ENCODE assay signal across 13 cellular contexts in the genomic region with DNA sequence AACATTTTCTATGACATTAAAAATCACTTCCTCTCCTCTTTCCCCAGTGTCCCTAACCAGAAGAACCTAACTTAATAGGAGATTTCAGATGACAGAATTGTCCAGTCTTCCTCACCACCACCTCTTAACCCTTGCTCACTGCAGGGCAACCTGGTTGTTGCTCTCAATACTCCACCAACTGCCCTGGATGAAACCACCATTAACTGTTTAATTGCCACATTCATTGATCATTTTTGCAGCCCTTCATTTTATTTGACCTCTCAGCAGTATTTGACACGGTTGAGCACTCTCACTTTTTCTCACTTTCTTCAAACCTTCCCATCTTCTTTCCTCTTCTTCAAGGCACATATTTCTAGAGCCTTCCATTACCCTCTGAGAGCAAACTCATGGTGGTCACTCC.
"Had no signal": no experiment of that assay in that cellular context is flagged by ENCODE, and none has a peak within 500 bp of the region (broad histone marks: within the 10 kb centered on the region; RNA-seq: fewer than 3 reads in every experiment).

No MANE protein-coding gene starts in this region.

- H3K9me3 ChIP-seq: ascending aorta, mucosa of descending colon had no signal

- H3K36me3 ChIP-seq: ascending aorta had no signal

- H3K4me3 ChIP-seq: ascending aorta, mucosa of descending colon had no signal

- H3K27ac ChIP-seq: ascending aorta, epithelial cell of prostate had no signal

- H3K27me3 ChIP-seq: ascending aorta had no signal

- DNase-seq: activated CD4-positive, alpha-beta T cell treated with anti-CD3 and anti-CD28 coated beads, Interleukin-2, amount 10 ng/mL, durations not matched to agents 24 days and 14 days; activated naive CD4-positive, alpha-beta T cell; immature natural killer cell; left cardiac atrium; mucosa of descending colon; natural killer cell; nucleus accumbens; stimulated activated CD4-positive, alpha-beta T cell treated with anti-CD3 and anti-CD28 coated beads, Interleukin-15, amount 100 ng/mL, for 24 hours; stimulated activated CD4-positive, alpha-beta T cell treated with anti-CD3 and anti-CD28 coated beads, Interleukin-4, amount 100 ng/mL, for 24 hours; stimulated activated naive CD8-positive, alpha-beta T cell treated with anti-CD3 and anti-CD28 coated beads, Interleukin-15, amount 100 ng/mL, for 72 hours had no signal

- ATAC-seq: mucosa of descending colon; natural killer cell; stimulated activated naive CD8-positive, alpha-beta T cell treated with anti-CD3 and anti-CD28 coated beads, Interleukin-15, amount 100 ng/mL, for 72 hours; WTC11 had no signal
